ENCODE assay signal across 1 cellular context in the genomic region with DNA sequence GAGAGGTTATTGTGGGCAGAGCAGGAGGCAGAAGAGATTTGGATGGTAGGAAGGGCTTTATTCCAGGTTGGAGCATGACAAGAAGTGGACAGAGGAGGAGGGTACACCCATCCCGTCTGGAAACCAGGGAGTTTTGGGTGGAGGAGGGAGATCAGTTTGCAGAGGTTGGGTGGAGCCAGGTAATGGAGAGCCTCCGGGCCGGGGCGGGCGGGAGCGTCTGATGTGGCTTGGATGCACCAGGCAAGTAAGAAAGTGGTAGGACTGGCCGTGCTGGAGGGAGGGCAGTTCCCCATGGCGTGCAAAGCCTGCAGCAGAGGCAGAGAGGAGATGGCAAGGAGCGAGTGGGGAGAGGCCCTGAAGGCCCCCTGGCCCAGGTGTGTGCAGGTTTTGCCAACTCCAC.
TF ChIP-seq lines count a peak whose summit lies in the region.

No MANE protein-coding gene starts in this region.

TF ChIP-seq in H1, 55 proteins besides CTCF, POLR2A, EP300 and RAD21:
- no peak for TF ChIP-seq SIRT6 (IDR thresholded peaks at IDR 0.05; ENCODE audit: low read length)
- TF ChIP-seq CBX5 (IDR thresholded peaks at IDR 0.05; ENCODE audit: low read depth, low read length), result no peak
- no peak for TF ChIP-seq CEBPB (IDR thresholded peaks at IDR 0.05; ENCODE audit: low read depth, low read length)
- TF ChIP-seq JUN (IDR thresholded peaks at IDR 0.05; ENCODE audit: low read depth, low read length), result no peak
- no peak for TF ChIP-seq ASH2L (IDR thresholded peaks at IDR 0.05; ENCODE audit: low read length)
- no peak for TF ChIP-seq RXRA (IDR thresholded peaks at IDR 0.05; ENCODE audit: insufficient read depth, low read depth, low read length)
- no peak for TF ChIP-seq TEAD4 (IDR thresholded peaks at IDR 0.05; ENCODE audit: low read depth, low read length)
- no peak for TF ChIP-seq SAP30 (IDR thresholded peaks at IDR 0.05; ENCODE audit: insufficient read depth, insufficient replicate concordance, low read length)
- no peak for TF ChIP-seq SRF (IDR thresholded peaks at IDR 0.05; ENCODE audit: low read depth, low read length)
- TF ChIP-seq CHD2 (IDR thresholded peaks at IDR 0.05; ENCODE audit: low read length), result no peak
- no peak for TF ChIP-seq CBX8 (IDR thresholded peaks at IDR 0.05; ENCODE audit: borderline replicate concordance, low read depth, low read length)
- no peak for TF ChIP-seq EGR1 (IDR thresholded peaks at IDR 0.05; ENCODE audit: borderline replicate concordance, low read depth, low read length)
- TF ChIP-seq CREB1 (IDR thresholded peaks at IDR 0.05), result no peak
- no peak for TF ChIP-seq BRCA1 (IDR thresholded peaks at IDR 0.05; ENCODE audit: low read depth, low read length)
- TF ChIP-seq, protein P1, sequence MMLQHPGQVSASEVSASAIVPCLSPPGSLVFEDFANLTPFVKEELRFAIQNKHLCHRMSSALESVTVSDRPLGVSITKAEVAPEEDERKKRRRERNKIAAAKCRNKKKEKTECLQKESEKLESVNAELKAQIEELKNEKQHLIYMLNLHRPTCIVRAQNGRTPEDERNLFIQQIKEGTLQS (IDR thresholded peaks at IDR 0.05; ENCODE audit: insufficient read depth, low read depth, low read length), result no peak
- TF ChIP-seq KDM4A (IDR thresholded peaks at IDR 0.05; ENCODE audit: low read depth, low read length, severe bottlenecking), result no peak
- no peak for TF ChIP-seq EZH2 (IDR thresholded peaks at IDR 0.05; ENCODE audit: low read depth, low read length, severe bottlenecking)
- no peak for TF ChIP-seq TCF12 (IDR thresholded peaks at IDR 0.05; ENCODE audit: low read depth, low read length)
- no peak for TF ChIP-seq SP1 (IDR thresholded peaks at IDR 0.05; ENCODE audit: low read depth, low read length)
